In genomic region chr15:28947241-28947674, GRCh38 we compare ENCODE assay signal across 20 cellular contexts.
DNase-seq lines count a peak whose midpoint lies in the region; ATAC-seq and TF ChIP-seq lines count a peak whose summit lies in the region.
"Had no signal": no experiment of that assay in that cellular context is flagged by ENCODE, and none has a peak within 500 bp of the region (broad histone marks: within the 10 kb centered on the region; RNA-seq: fewer than 3 reads in every experiment).

No MANE protein-coding gene starts in this region.

- H3K4me1 ChIP-seq in esophagus muscularis mucosa: no peaks in the 10 kb centered on the region
- H3K4me1 ChIP-seq: ascending aorta, gastroesophageal sphincter, pancreas, SJSA1, upper lobe of left lung had no signal

- no peaks in the 10 kb centered on the region for H3K9me3 Mint-ChIP-seq in activated CD8-positive, alpha-beta T cell treated with anti-CD3 and anti-CD28 coated beads, Interleukin-2, amount 10 ng/mL, durations not matched to agents 7 days and 5 days (ENCODE audit: insufficient read depth)
- peaks cover 5% of the 10 kb centered on the region for H3K9me3 Mint-ChIP-seq in activated CD8-positive, alpha-beta T cell treated with anti-CD3 and anti-CD28 coated beads for 36 hours
- H3K9me3 Mint-ChIP-seq in T-cell: no peaks in the 10 kb centered on the region
- peaks cover 6% of the 10 kb centered on the region for H3K9me3 Mint-ChIP-seq in osteocyte (ENCODE audit: unreplicated experiment)

- H3K36me3 Mint-ChIP-seq in activated CD8-positive, alpha-beta T cell treated with anti-CD3 and anti-CD28 coated beads, Interleukin-2, amount 10 ng/mL, durations not matched to agents 7 days and 5 days (ENCODE audit: low read depth): peaks cover 49% of the 10 kb centered on the region
- peaks cover 32% of the 10 kb centered on the region for H3K36me3 Mint-ChIP-seq in activated CD8-positive, alpha-beta T cell treated with anti-CD3 and anti-CD28 coated beads for 36 hours (ENCODE audit: low read depth)
- peaks cover 21% of the 10 kb centered on the region for H3K36me3 Mint-ChIP-seq in T-cell
- H3K36me3 Mint-ChIP-seq in osteocyte (ENCODE audit: unreplicated experiment): peaks cover 4% of the 10 kb centered on the region

- TF ChIP-seq CTCF in activated CD8-positive, alpha-beta T cell treated with anti-CD3 and anti-CD28 coated beads for 36 hours (IDR thresholded peaks at IDR 0.05): no peak
- TF ChIP-seq CTCF in esophagus muscularis mucosa (IDR thresholded peaks at IDR 0.05): no peak
- no peak for TF ChIP-seq CTCF in osteocyte (IDR thresholded peaks at IDR 0.05)
- TF ChIP-seq CTCF in GM10266 (IDR thresholded peaks at IDR 0.05; ENCODE audit: control insufficient read depth, insufficient read depth, low read depth, missing control alignments): no peak

- WGBS in esophagus muscularis mucosa: 94% methylated on average over 6 of the region's 7 CpGs

- TF ChIP-seq EP300 in esophagus muscularis mucosa (IDR thresholded peaks at IDR 0.05): no peak

- H3K27ac Mint-ChIP-seq in activated CD8-positive, alpha-beta T cell treated with anti-CD3 and anti-CD28 coated beads, Interleukin-2, amount 10 ng/mL, durations not matched to agents 7 days and 5 days: peak overlapping the region; percentile 28
- H3K27ac Mint-ChIP-seq in activated CD8-positive, alpha-beta T cell treated with anti-CD3 and anti-CD28 coated beads for 36 hours: no peak overlapping the region
- H3K27ac Mint-ChIP-seq in T-cell: peak overlapping the region; percentile 96 to 98
- H3K27ac Mint-ChIP-seq in osteocyte (ENCODE audit: unreplicated experiment): no peak overlapping the region
- H3K27ac Mint-ChIP-seq: activated CD4-positive, alpha-beta T cell treated with anti-CD3 and anti-CD28 coated beads for 36 hours; B cell had no signal

- H3K27ac ChIP-seq in esophagus muscularis mucosa (replicated peaks in 1 of 4): no peak overlapping the region
- H3K27ac ChIP-seq: ascending aorta, gastroesophageal sphincter, pancreas, SJSA1 had no signal

- no peak for ATAC-seq in activated CD8-positive, alpha-beta T cell treated with anti-CD3 and anti-CD28 coated beads, Interleukin-2, amount 10 ng/mL, durations not matched to agents 7 days and 5 days
- no peak for ATAC-seq in activated CD8-positive, alpha-beta T cell treated with anti-CD3 and anti-CD28 coated beads for 36 hours
- no peak for ATAC-seq in T-cell (replicated peaks in 1 of 4)
- ATAC-seq: activated CD4-positive, alpha-beta T cell treated with anti-CD3 and anti-CD28 coated beads for 36 hours; gastroesophageal sphincter; pancreas had no signal

- no peaks in the 10 kb centered on the region for H3K36me3 ChIP-seq in esophagus muscularis mucosa
- H3K36me3 ChIP-seq: ascending aorta, gastroesophageal sphincter, pancreas, SJSA1, upper lobe of left lung had no signal

- POLR2A ChIA-PET in activated CD8-positive, alpha-beta T cell treated with anti-CD3 and anti-CD28 coated beads, Interleukin-2, amount 10 ng/mL, durations not matched to agents 7 days and 5 days (lab: Charles Lee): interaction anchor here (1.0 to 1.2 kb wide), 2 partner anchors 9 to 26 kb away, joined by 3 read pairs; no protein-coding TSS in a partner anchor
- POLR2A ChIA-PET in activated CD8-positive, alpha-beta T cell treated with anti-CD3 and anti-CD28 coated beads for 36 hours (lab: Charles Lee): interaction anchor here (0.6 to 1.7 kb wide), 4 partner anchors 8 to 27 kb away, joined by 3 to 5 read pairs (median 4); no protein-coding TSS in a partner anchor
- POLR2A ChIA-PET in T-cell (lab: Charles Lee): interaction anchor here in 1 of 2 donors (0.9 kb wide), 1 partner anchor 9 kb away, joined by 3 read pairs; no protein-coding TSS in a partner anchor

- intact Hi-C loops in activated CD8-positive, alpha-beta T cell treated with anti-CD3 and anti-CD28 coated beads for 36 hours (cut with micrococcal nuclease): no loop called here
- intact Hi-C loops in esophagus muscularis mucosa (cut with DNase I): no loop called here

- TF ChIP-seq POLR2A in esophagus muscularis mucosa (IDR thresholded peaks at IDR 0.05; ENCODE audit: low read depth): no peak

- H3K27me3 Mint-ChIP-seq in activated CD8-positive, alpha-beta T cell treated with anti-CD3 and anti-CD28 coated beads, Interleukin-2, amount 10 ng/mL, durations not matched to agents 7 days and 5 days (ENCODE audit: low read depth): no peaks in the 10 kb centered on the region
- H3K27me3 Mint-ChIP-seq in activated CD8-positive, alpha-beta T cell treated with anti-CD3 and anti-CD28 coated beads for 36 hours: no peaks in the 10 kb centered on the region
- H3K27me3 Mint-ChIP-seq in T-cell: no peaks in the 10 kb centered on the region
- no peaks in the 10 kb centered on the region for H3K27me3 Mint-ChIP-seq in osteocyte (ENCODE audit: unreplicated experiment)
- H3K27me3 Mint-ChIP-seq: activated CD4-positive, alpha-beta T cell treated with anti-CD3 and anti-CD28 coated beads for 36 hours had no signal

- H3K9me3 ChIP-seq in esophagus muscularis mucosa: no peaks in the 10 kb centered on the region
- H3K9me3 ChIP-seq: ascending aorta, gastroesophageal sphincter, pancreas, SJSA1, upper lobe of left lung had no signal

- DNase-seq in activated CD8-positive, alpha-beta T cell treated with anti-CD3 and anti-CD28 coated beads, Interleukin-2, amount 10 ng/mL, durations not matched to agents 7 days and 5 days: no peak
- no peak for DNase-seq in activated CD8-positive, alpha-beta T cell treated with anti-CD3 and anti-CD28 coated beads for 36 hours
- DNase-seq in T-cell (no peak), esophagus muscularis mucosa (ENCODE audit: extremely low spot score) (peak; percentile 64), osteocyte (ENCODE audit: extremely low spot score, unreplicated experiment) (peak; percentile 62), iPS-NIHi7 (ENCODE audit: extremely low spot score) (no peak), GM10266 (ENCODE audit: extremely low spot score) (no peak), cerebellum (ENCODE audit: low spot score) (no peak)
- DNase-seq: activated CD4-positive, alpha-beta T cell treated with anti-CD3 and anti-CD28 coated beads for 36 hours; effector CD8-positive, alpha-beta T cell; hypothalamus; NCI-H1436; NCI-H524; upper lobe of left lung had no signal

- CTCF ChIA-PET in activated CD8-positive, alpha-beta T cell treated with anti-CD3 and anti-CD28 coated beads, Interleukin-2, amount 10 ng/mL, durations not matched to agents 7 days and 5 days (lab: Charles Lee): interaction anchor here (0.7 to 1.8 kb wide), 4 partner anchors 8 to 33 kb away, joined by 3 to 6 read pairs (median 3); no protein-coding TSS in a partner anchor
- CTCF ChIA-PET in activated CD8-positive, alpha-beta T cell treated with anti-CD3 and anti-CD28 coated beads for 36 hours (lab: Charles Lee): interaction anchor here (1.5 to 3.2 kb wide), 6 partner anchors 9 to 155 kb away, joined by 3 to 16 read pairs (median 6); no protein-coding TSS in a partner anchor
- CTCF ChIA-PET in T-cell (lab: Charles Lee): no interaction called here

- H3K4me1 Mint-ChIP-seq in activated CD8-positive, alpha-beta T cell treated with anti-CD3 and anti-CD28 coated beads, Interleukin-2, amount 10 ng/mL, durations not matched to agents 7 days and 5 days (ENCODE audit: low read depth): peaks cover 62% of the 10 kb centered on the region
- H3K4me1 Mint-ChIP-seq in activated CD8-positive, alpha-beta T cell treated with anti-CD3 and anti-CD28 coated beads for 36 hours (ENCODE audit: low read depth): peaks cover 70% of the 10 kb centered on the region
- H3K4me1 Mint-ChIP-seq in T-cell (peaks cover 76 to 85% (median 80%) of the 10 kb centered on the region in 3 donors), osteocyte (ENCODE audit: unreplicated experiment) (no peaks in the 10 kb centered on the region)
- H3K4me1 Mint-ChIP-seq: B cell had no signal

- H3K4me3 ChIP-seq in esophagus muscularis mucosa: no peak overlapping the region
- H3K4me3 ChIP-seq: ascending aorta, gastroesophageal sphincter, lung, pancreas, SJSA1, upper lobe of left lung had no signal

- H3K27me3 ChIP-seq in esophagus muscularis mucosa: no peaks in the 10 kb centered on the region
- H3K27me3 ChIP-seq: ascending aorta, gastroesophageal sphincter, pancreas, SJSA1, upper lobe of left lung had no signal

- no peak overlapping the region for H3K4me3 Mint-ChIP-seq in activated CD8-positive, alpha-beta T cell treated with anti-CD3 and anti-CD28 coated beads, Interleukin-2, amount 10 ng/mL, durations not matched to agents 7 days and 5 days
- H3K4me3 Mint-ChIP-seq in activated CD8-positive, alpha-beta T cell treated with anti-CD3 and anti-CD28 coated beads for 36 hours: no peak overlapping the region
- H3K4me3 Mint-ChIP-seq in T-cell (peak overlapping the region in 1 of 3 donors; percentile 72), osteocyte (ENCODE audit: unreplicated experiment) (no peak overlapping the region)
- H3K4me3 Mint-ChIP-seq: activated CD4-positive, alpha-beta T cell treated with anti-CD3 and anti-CD28 coated beads for 36 hours; B cell had no signal

Comparison
In these comparisons a context has a peak if more than half of its experiments do, and no peak if none do; other contexts are left out.
1. H3K27ac Mint-ChIP-seq: peak in activated CD8-positive, alpha-beta T cell treated with anti-CD3 and anti-CD28 coated beads, Interleukin-2, amount 10 ng/mL, durations not matched to agents 7 days and 5 days (single experiment) and T-cell (2 of 2); none in activated CD8-positive, alpha-beta T cell treated with anti-CD3 and anti-CD28 coated beads for 36 hours (single experiment) and osteocyte (single experiment).
2. DNase-seq: peak in esophagus muscularis mucosa (single experiment) and osteocyte (single experiment); none in activated CD8-positive, alpha-beta T cell treated with anti-CD3 and anti-CD28 coated beads, Interleukin-2, amount 10 ng/mL, durations not matched to agents 7 days and 5 days (single experiment), activated CD8-positive, alpha-beta T cell treated with anti-CD3 and anti-CD28 coated beads for 36 hours (single experiment), T-cell (0 of 34), iPS-NIHi7 (single experiment), GM10266 (single experiment) and cerebellum (single experiment).
3. CTCF ChIA-PET loops: an anchor here in activated CD8-positive, alpha-beta T cell treated with anti-CD3 and anti-CD28 coated beads, Interleukin-2, amount 10 ng/mL, durations not matched to agents 7 days and 5 days (0.7 to 1.8 kb wide) and activated CD8-positive, alpha-beta T cell treated with anti-CD3 and anti-CD28 coated beads for 36 hours (1.5 to 3.2 kb wide); none called in T-cell.